In the genomic region with DNA sequence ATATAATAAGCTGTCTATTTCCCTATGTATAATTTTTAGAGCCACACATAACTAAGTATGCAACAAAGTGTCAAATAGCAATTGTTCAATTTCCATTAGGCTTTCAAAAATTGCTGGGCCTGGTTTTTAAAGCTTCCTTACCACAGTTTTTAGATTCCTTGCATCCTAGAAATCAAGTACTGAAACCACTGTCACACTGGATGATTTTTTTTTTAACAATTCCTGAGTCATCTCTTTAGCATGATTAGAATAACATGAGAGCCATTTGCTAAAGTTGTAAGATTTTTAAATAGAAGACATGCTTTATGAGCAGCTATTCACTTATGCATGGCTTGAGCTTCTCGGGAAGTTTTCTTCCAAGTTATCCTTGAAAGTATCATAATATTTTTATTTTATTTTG, we compare ENCODE assay signal across 29 cellular contexts.
"Had no signal": no experiment of that assay in that cellular context is flagged by ENCODE, and none has a peak within 500 bp of the region (broad histone marks: within the 10 kb centered on the region; RNA-seq: fewer than 3 reads in every experiment).

No MANE protein-coding gene starts in this region.

- DNase-seq: activated CD4-positive, alpha-beta T cell treated with anti-CD3 and anti-CD28 coated beads for 4 hours; activated CD4-positive, alpha-beta T cell treated with anti-CD3 and anti-CD28 coated beads, Interleukin-2, amount 50 U/mL, for 4 hours; activated naive CD4-positive, alpha-beta T cell; activated T-cell treated with anti-CD3 and anti-CD28 coated beads for 4 hours; activated T-cell treated with anti-CD3 and anti-CD28 coated beads, Interleukin-2, amount 50 U/mL, for 72 hours; anterior cingulate cortex; caudate nucleus; effector CD4-positive, alpha-beta T cell; esophagus squamous epithelium; gastrocnemius medialis; kidney; left ventricle myocardium inferior; mucosa of descending colon; posterior cingulate gyrus; right lobe of liver; small intestine; stimulated activated CD4-positive, alpha-beta T cell treated with anti-CD3 and anti-CD28 coated beads, Interleukin-4, amount 100 ng/mL, for 24 hours; stimulated activated naive CD8-positive, alpha-beta T cell treated with anti-CD3 and anti-CD28 coated beads, Interleukin-15, amount 100 ng/mL, for 72 hours; T-helper 1 cell; tibial artery; upper lobe of right lung had no signal

- H2AFZ ChIP-seq: hepatocyte had no signal

- H3K4me3 ChIP-seq: esophagus squamous epithelium, gastrocnemius medialis, hepatocyte, left ventricle myocardium inferior, lung, mucosa of descending colon, right lobe of liver, tibial artery, upper lobe of right lung had no signal

- H3K27me3 Mint-ChIP-seq: dendritic cell treated with granulocyte-macrophage colony-stimulating factor and Interleukin-4, amounts not matched to agents 40 ng/mL and 50 ng/mL, for 4 days; stimulated activated memory B cell treated with anti-CD40 and anti-IgM and Interleukin-4, amounts not matched to agents 10 μg/mL and 1 μg/mL and 100 μg/mL, for 72 hours; stimulated activated naive CD8-positive, alpha-beta T cell treated with anti-CD3 and anti-CD28 coated beads, Interleukin-15, amount 100 ng/mL, for 72 hours had no signal

- H3K4me2 ChIP-seq: hepatocyte had no signal

- H3K4me3 Mint-ChIP-seq: activated T-cell treated with anti-CD3 and anti-CD28 coated beads, Interleukin-2, amount 50 U/mL, for 72 hours; dendritic cell treated with granulocyte-macrophage colony-stimulating factor and Interleukin-4, amounts not matched to agents 40 ng/mL and 50 ng/mL, for 4 days; nephron; stimulated activated memory B cell treated with anti-CD40 and anti-IgM and Interleukin-4, amounts not matched to agents 10 μg/mL and 1 μg/mL and 100 μg/mL, for 72 hours; stimulated activated naive CD8-positive, alpha-beta T cell treated with anti-CD3 and anti-CD28 coated beads, Interleukin-15, amount 100 ng/mL, for 72 hours; T-helper 2 cell treated with Interferon-gamma antibody and Interleukin-4, amounts not matched to agents 5 μg/mL and 100 μg/mL, for 36 hours had no signal

- H3K27ac Mint-ChIP-seq: activated naive CD4-positive, alpha-beta T cell treated with anti-CD3 and anti-CD28 coated beads, Interleukin-2, amount 50 U/mL, for 72 hours; activated T-cell treated with anti-CD3 and anti-CD28 coated beads, Interleukin-2, amount 50 U/mL, for 72 hours; dendritic cell treated with granulocyte-macrophage colony-stimulating factor and Interleukin-4, amounts not matched to agents 40 ng/mL and 50 ng/mL, for 4 days; nephron; stimulated activated memory B cell treated with anti-CD40 and anti-IgM and Interleukin-4, amounts not matched to agents 10 μg/mL and 1 μg/mL and 100 μg/mL, for 72 hours; T-helper 2 cell treated with Interferon-gamma antibody and Interleukin-4, amounts not matched to agents 5 μg/mL and 100 μg/mL, for 36 hours had no signal

- H3K36me3 Mint-ChIP-seq: stimulated activated memory B cell treated with anti-CD40 and anti-IgM and Interleukin-4, amounts not matched to agents 10 μg/mL and 1 μg/mL and 100 μg/mL, for 72 hours had no signal

- H3K9me3 ChIP-seq: esophagus squamous epithelium, gastrocnemius medialis, mucosa of descending colon, right lobe of liver, tibial artery, upper lobe of right lung had no signal

- H3K27ac ChIP-seq: esophagus squamous epithelium, gastrocnemius medialis, hepatocyte, left ventricle myocardium inferior, right lobe of liver, tibial artery, upper lobe of right lung, VCaP had no signal

- FAIRE-seq: small intestine had no signal

- H3K36me3 ChIP-seq: esophagus squamous epithelium, gastrocnemius medialis, left ventricle myocardium inferior, right lobe of liver, tibial artery, upper lobe of right lung had no signal

- ATAC-seq: activated naive CD4-positive, alpha-beta T cell treated with anti-CD3 and anti-CD28 coated beads, Interleukin-2, amount 50 U/mL, for 72 hours; activated T-cell treated with anti-CD3 and anti-CD28 coated beads, Interleukin-2, amount 50 U/mL, for 72 hours; gastrocnemius medialis; mucosa of descending colon; right lobe of liver; stimulated activated memory B cell treated with anti-CD40 and anti-IgM and Interleukin-4, amounts not matched to agents 10 μg/mL and 1 μg/mL and 100 μg/mL, for 72 hours; stimulated activated naive CD8-positive, alpha-beta T cell treated with anti-CD3 and anti-CD28 coated beads, Interleukin-15, amount 100 ng/mL, for 72 hours; upper lobe of right lung had no signal

- H3K27me3 ChIP-seq: esophagus squamous epithelium, gastrocnemius medialis, hepatocyte, right lobe of liver, tibial artery, upper lobe of right lung had no signal

- H3K79me2 ChIP-seq: hepatocyte had no signal

- H3K4me1 Mint-ChIP-seq: nephron; stimulated activated memory B cell treated with anti-CD40 and anti-IgM and Interleukin-4, amounts not matched to agents 10 μg/mL and 1 μg/mL and 100 μg/mL, for 72 hours; stimulated activated naive CD8-positive, alpha-beta T cell treated with anti-CD3 and anti-CD28 coated beads, Interleukin-15, amount 100 ng/mL, for 72 hours had no signal

- H3K4me1 ChIP-seq: esophagus squamous epithelium, gastrocnemius medialis, left ventricle myocardium inferior, right lobe of liver, tibial artery, upper lobe of right lung had no signal
